ENCODE assay signal across 16 cellular contexts in genomic region chr12:93972411-93973208, GRCh38.
A peak's percentile ranks its signal among the peaks of the same experiment; 100 is the strongest.
DNase-seq lines count a peak whose midpoint lies in the region; ATAC-seq and TF ChIP-seq lines count a peak whose summit lies in the region.
"Had no signal": no experiment of that assay in that cellular context is flagged by ENCODE, and none has a peak within 500 bp of the region (broad histone marks: within the 10 kb centered on the region; RNA-seq: fewer than 3 reads in every experiment).

No MANE protein-coding gene starts in this region.

- H2BK20ac ChIP-seq in IMR-90 (ENCODE audit: low read depth, low read length): peak overlapping the region; percentile 59; the same call in 1 of the 2 replicates

- peak overlapping the region; percentile 52; the same call in 1 of the 2 replicates for H2AK5ac ChIP-seq in IMR-90 (ENCODE audit: low read depth, low read length)

- no peak overlapping the region for H4K91ac ChIP-seq in IMR-90 (ENCODE audit: insufficient read depth, low read depth, low read length)

- H3K14ac ChIP-seq in IMR-90 (replicated peaks; ENCODE audit: low read depth, low read length): peak overlapping the region; percentile 51

- TF ChIP-seq RAD21 in IMR-90 (IDR thresholded peaks at IDR 0.05; ENCODE audit: low read length): no peak

- ATAC-seq in IMR-90 (ENCODE audit: low read depth): peak; percentile 85
- no peak for ATAC-seq in HG03439 (IDR thresholded peaks at IDR 0.05; ENCODE audit: unreplicated experiment)
- no peak for ATAC-seq in naive thymus-derived CD4-positive, alpha-beta T cell
- no peak for ATAC-seq in right lobe of liver
- ATAC-seq: naive thymus-derived CD8-positive, alpha-beta T cell had no signal

- intact Hi-C loops in IMR-90 (cut with micrococcal nuclease) (no loop called here), right lobe of liver (cut with DNase I) (loop anchor here (10.0 kb wide), 2 partner anchors 132 to 468 kb away; no protein-coding TSS in a partner anchor)
- intact Hi-C loops in naive thymus-derived CD4-positive, alpha-beta T cell (cut with micrococcal nuclease): no loop called here

- TF ChIP-seq POLR2A in IMR-90 (IDR thresholded peaks at IDR 0.05; ENCODE audit: low read depth, low read length) (no peak), right lobe of liver (IDR thresholded peaks at IDR 0.05) (no peak)

- H3K27ac ChIP-seq in AG04450 (ENCODE audit: low read depth, low read length): no peak overlapping the region
- H3K27ac ChIP-seq in IMR-90 (ENCODE audit: insufficient read depth, low read length): no peak overlapping the region
- H3K27ac ChIP-seq in neural progenitor cell: no peak overlapping the region
- no peak overlapping the region for H3K27ac ChIP-seq in naive thymus-derived CD4-positive, alpha-beta T cell (ENCODE audit: low read depth, low read length)
- no peak overlapping the region for H3K27ac ChIP-seq in right lobe of liver
- H3K27ac ChIP-seq: SJSA1 had no signal

- dilution Hi-C loops in IMR-90 (cut with HindIII; ENCODE audit: low sequenced_read_pairs, unreplicated experiment): no loop called here

- no peaks in the 10 kb centered on the region for H3K79me2 ChIP-seq in neural progenitor cell (ENCODE audit: low read depth)

- H3K9me3 ChIP-seq in AG04450 (ENCODE audit: control insufficient read depth, insufficient read depth, low read length) (peaks cover 3% of the 10 kb centered on the region; the same call in 1 of the 2 replicates), IMR-90 (ENCODE audit: control insufficient read depth, insufficient read depth, low read length) (peaks cover 2% of the 10 kb centered on the region; the same call in 1 of the 2 replicates), neural progenitor cell (ENCODE audit: low read depth) (no peaks in the 10 kb centered on the region), right lobe of liver (no peaks in the 10 kb centered on the region)
- no peaks in the 10 kb centered on the region for H3K9me3 ChIP-seq in naive thymus-derived CD4-positive, alpha-beta T cell (ENCODE audit: control insufficient read depth in 2 of 3, low read length in 3 of 3)
- H3K9me3 ChIP-seq: SJSA1 had no signal

- no peaks in the 10 kb centered on the region for H3K36me3 Mint-ChIP-seq in neural progenitor cell
- H3K36me3 Mint-ChIP-seq in naive thymus-derived CD4-positive, alpha-beta T cell: peaks cover 0 to 12% (median 3%) of the 10 kb centered on the region in 5 donors
- H3K36me3 Mint-ChIP-seq: activated CD4-positive, alpha-beta memory T cell treated with anti-CD3 and anti-CD28 coated beads for 36 hours; brain had no signal

- no TSS peak for BruUV-seq in IMR-90 (replicated peaks; lab: Mats Ljungman, UMichigan)

- H4K8ac ChIP-seq in IMR-90 (ENCODE audit: low read depth in 2 of 2, low read length in 2 of 2): peak overlapping the region in 1 of 2 experiments; percentile 63; a peak in 1 of 4 replicates

- no peak overlapping the region; the same call in 1 of the 2 replicates for H3K23ac ChIP-seq in IMR-90 (ENCODE audit: low read depth, low read length)

- H3K27ac Mint-ChIP-seq in neural progenitor cell: peak overlapping the region; percentile 62
- no peak overlapping the region for H3K27ac Mint-ChIP-seq in naive thymus-derived CD4-positive, alpha-beta T cell
- H3K27ac Mint-ChIP-seq: activated CD4-positive, alpha-beta memory T cell treated with anti-CD3 and anti-CD28 coated beads for 36 hours; activated T-helper 2 cell treated with anti-CD3 and anti-CD28 coated beads, Interferon-gamma antibody, Interleukin-2, Interleukin-4, amounts not matched to agents 10 μg/mL and 5 μg/mL and 100 μg/mL, durations not matched to agents 14 hours and 24 hours and 36 hours; endodermal cell had no signal

- no peaks in the 10 kb centered on the region for H4K20me1 ChIP-seq in IMR-90 (ENCODE audit: insufficient read depth, low read length)
- H4K20me1 ChIP-seq in neural progenitor cell (ENCODE audit: low read depth): no peaks in the 10 kb centered on the region

- H4K5ac ChIP-seq in IMR-90 (ENCODE audit: low read depth, low read length): peak overlapping the region; percentile 25; the same call in 1 of the 2 replicates

- H2AFZ ChIP-seq in IMR-90 (replicated peaks; ENCODE audit: low read length, poor library complexity): peak overlapping the region; percentile 11
- H2AFZ ChIP-seq in neural progenitor cell (replicated peaks): no peak overlapping the region

- H2BK15ac ChIP-seq in IMR-90 (ENCODE audit: low read depth, low read length): peak overlapping the region; percentile 10; the same call in 1 of the 3 replicates

- H3K9ac ChIP-seq in IMR-90 (ENCODE audit: low read depth, low read length) (no peak overlapping the region), neural progenitor cell (no peak overlapping the region)

- H3K4me2 ChIP-seq in IMR-90 (ENCODE audit: low read depth, low read length) (peak overlapping the region; percentile 22; the same call in 1 of the 2 replicates), neural progenitor cell (no peak overlapping the region)

- H2AK9ac ChIP-seq in IMR-90 (replicated peaks; ENCODE audit: low read depth, low read length, poor library complexity): no peak overlapping the region

- H3K27me3 Mint-ChIP-seq in neural progenitor cell (ENCODE audit: insufficient read depth, low read depth): peaks cover 5% of the 10 kb centered on the region
- peaks cover 0 to 4% (median under 1%) of the 10 kb centered on the region in 5 donors for H3K27me3 Mint-ChIP-seq in naive thymus-derived CD4-positive, alpha-beta T cell
- H3K27me3 Mint-ChIP-seq: activated CD4-positive, alpha-beta memory T cell treated with anti-CD3 and anti-CD28 coated beads for 36 hours had no signal

- H3K27me3 ChIP-seq in AG04450 (ENCODE audit: control insufficient read depth, insufficient read depth, low read length) (peaks cover 2% of the 10 kb centered on the region), IMR-90 (ENCODE audit: control insufficient read depth, insufficient read depth, low read length) (no peaks in the 10 kb centered on the region), neural progenitor cell (no peaks in the 10 kb centered on the region), right lobe of liver (no peaks in the 10 kb centered on the region)
- no peaks in the 10 kb centered on the region for H3K27me3 ChIP-seq in naive thymus-derived CD4-positive, alpha-beta T cell (ENCODE audit: control insufficient read depth in 2 of 2, insufficient read depth in 2 of 2, low read length in 2 of 2)
- H3K27me3 ChIP-seq: SJSA1 had no signal

- H3K9me1 ChIP-seq in IMR-90 (ENCODE audit: insufficient read depth, low read length): no peaks in the 10 kb centered on the region

- H2BK5ac ChIP-seq in IMR-90 (ENCODE audit: low read depth, low read length, poor library complexity, severe bottlenecking): peak overlapping the region; percentile 63

- H3K36me3 ChIP-seq in IMR-90 (ENCODE audit: control insufficient read depth, insufficient read depth, low read length) (no peaks in the 10 kb centered on the region), neural progenitor cell (no peaks in the 10 kb centered on the region), right lobe of liver (no peaks in the 10 kb centered on the region)
- no peaks in the 10 kb centered on the region for H3K36me3 ChIP-seq in naive thymus-derived CD4-positive, alpha-beta T cell (ENCODE audit: control insufficient read depth in 2 of 3, insufficient read depth in 3 of 3, low read length in 3 of 3)
- H3K36me3 ChIP-seq: SJSA1 had no signal

- CTCF ChIA-PET in AG04450 (lab: Charles Lee): no interaction called here
- CTCF ChIA-PET in IMR-90 (lab: Yijun Ruan, JAX): no interaction called here
- CTCF ChIA-PET in naive thymus-derived CD4-positive, alpha-beta T cell (lab: Charles Lee): interaction anchor here (1.2 kb wide), 1 partner anchor 19 kb away, joined by 4 read pairs; no protein-coding TSS in a partner anchor

- H3K79me1 ChIP-seq in IMR-90 (ENCODE audit: low read depth in 1 of 2, low read length in 2 of 2): no peaks in the 10 kb centered on the region

- H3K4ac ChIP-seq in IMR-90 (ENCODE audit: low read depth, low read length): peak overlapping the region; percentile 58; the same call in 1 of the 2 replicates

- POLR2A ChIA-PET in AG04450 (lab: Yijun Ruan, JAX) (no interaction called here), IMR-90 (lab: Charles Lee; ENCODE audit: unreplicated experiment) (interaction anchor here (0.6 kb wide), 1 partner anchor 1097 kb away, joined by 3 read pairs; no protein-coding TSS in a partner anchor)
- POLR2A ChIA-PET in naive thymus-derived CD4-positive, alpha-beta T cell (lab: Charles Lee): no interaction called here

- in situ Hi-C loops in IMR-90 (cut with MboI; ENCODE audit: low sequenced_read_pairs): no loop called here

- TF ChIP-seq CTCF in AG04450 (IDR thresholded peaks at IDR 0.05; ENCODE audit: low read depth, low read length): no peak
- TF ChIP-seq CTCF in IMR-90 (conservative IDR thresholded peaks at IDR 0.05; ENCODE audit: low read depth, low read length): no peak
- TF ChIP-seq CTCF in neural progenitor cell (IDR thresholded peaks at IDR 0.05): no peak
- no peak for TF ChIP-seq CTCF in right lobe of liver (IDR thresholded peaks at IDR 0.05)

- H3K4me3 Mint-ChIP-seq in neural progenitor cell: no peak overlapping the region
- no peak overlapping the region for H3K4me3 Mint-ChIP-seq in naive thymus-derived CD4-positive, alpha-beta T cell
- H3K4me3 Mint-ChIP-seq: activated CD4-positive, alpha-beta memory T cell treated with anti-CD3 and anti-CD28 coated beads for 36 hours; brain; endodermal cell; naive thymus-derived CD8-positive, alpha-beta T cell had no signal

- H3K9me3 Mint-ChIP-seq in neural progenitor cell: peaks cover 9% of the 10 kb centered on the region
- peaks cover 0 to 11% (median 0%) of the 10 kb centered on the region in 11 donors for H3K9me3 Mint-ChIP-seq in naive thymus-derived CD4-positive, alpha-beta T cell
- H3K9me3 Mint-ChIP-seq: activated CD4-positive, alpha-beta memory T cell treated with anti-CD3 and anti-CD28 coated beads for 36 hours; activated T-helper 2 cell treated with anti-CD3 and anti-CD28 coated beads, Interferon-gamma antibody, Interleukin-2, Interleukin-4, amounts not matched to agents 10 μg/mL and 5 μg/mL and 100 μg/mL, durations not matched to agents 14 hours and 24 hours and 36 hours had no signal

- DNase-seq in AG04450 (ENCODE audit: low read depth, low spot score) (peak; percentile 20), IMR-90 (peak; percentile 75), fibroblast of gingiva (ENCODE audit: low read depth) (peak; percentile 83), neural progenitor cell (ENCODE audit: low spot score) (peak; percentile 44), NCI-H446 treated with DMSO at 0.1 percent for 48 hours (lab: John Stamatoyannopoulos, UW) (no peak), right lobe of liver (no peak)
- DNase-seq in naive thymus-derived CD4-positive, alpha-beta T cell: no peak
- DNase-seq: activated CD4-positive, alpha-beta memory T cell treated with anti-CD3 and anti-CD28 coated beads for 36 hours; endodermal cell; naive thymus-derived CD8-positive, alpha-beta T cell; NCI-H1048; stimulated activated naive CD4-positive, alpha-beta T cell treated with Interleukin-2 at 50 U/mL for 16 hours had no signal

- 95% methylated on average over 3 of the region's 8 CpGs; no CpG with 5 or more reads in 1 of the 2 experiments for WGBS in IMR-90 (ENCODE audit: extremely low coverage in 2 of 2, insufficient read length in 1 of 2), 2 experiments
- 81% methylated on average over 8 of the region's 8 CpGs for whole genome bisulfite sequencing in right lobe of liver (ENCODE audit: insufficient coverage, low coverage, low lambda C conversion rate, missing lambda C conversion rate)

- H3K56ac ChIP-seq in IMR-90 (ENCODE audit: extremely low read depth, insufficient read depth, low read length): no peak overlapping the region

- H3K4me1 ChIP-seq in IMR-90 (ENCODE audit: control insufficient read depth, insufficient read depth, low read length) (peaks cover 5% of the 10 kb centered on the region; the same call in 1 of the 2 replicates), neural progenitor cell (peaks cover 22% of the 10 kb centered on the region), right lobe of liver (no peaks in the 10 kb centered on the region)
- H3K4me1 ChIP-seq in naive thymus-derived CD4-positive, alpha-beta T cell (ENCODE audit: control insufficient read depth in 2 of 2, insufficient read depth in 2 of 2, low read length in 2 of 2): no peaks in the 10 kb centered on the region
- H3K4me1 ChIP-seq: SJSA1 had no signal

- peak overlapping the region; percentile 59; the same call in 1 of the 2 replicates for H3K18ac ChIP-seq in IMR-90 (ENCODE audit: low read depth, low read length)

- peaks cover 22% of the 10 kb centered on the region for H3K4me1 Mint-ChIP-seq in neural progenitor cell
- peaks cover 4 to 29% (median 8%) of the 10 kb centered on the region in 7 donors for H3K4me1 Mint-ChIP-seq in naive thymus-derived CD4-positive, alpha-beta T cell

- H2BK120ac ChIP-seq in IMR-90 (ENCODE audit: low read depth, low read length): peak overlapping the region; percentile 63

- peaks cover 6% of the 10 kb centered on the region for H3F3A ChIP-seq in neural progenitor cell (ENCODE audit: low read depth)

- H3K4me3 ChIP-seq in AG04450 (ENCODE audit: low read depth, low read length): no peak overlapping the region
- no peak overlapping the region for H3K4me3 ChIP-seq in IMR-90 (ENCODE audit: insufficient read depth, low read depth, low read length)
- no peak overlapping the region for H3K4me3 ChIP-seq in neural progenitor cell
- no peak overlapping the region for H3K4me3 ChIP-seq in naive thymus-derived CD4-positive, alpha-beta T cell (ENCODE audit: low read length)
- no peak overlapping the region for H3K4me3 ChIP-seq in right lobe of liver
- H3K4me3 ChIP-seq: SJSA1 had no signal

Comparison
In these comparisons a context has a peak if more than half of its experiments do, and no peak if none do; other contexts are left out.
1. DNase-seq: peak in AG04450 (single experiment), IMR-90 (single experiment), fibroblast of gingiva (single experiment) and neural progenitor cell (single experiment); none in NCI-H446 treated with DMSO at 0.1 percent for 48 hours (single experiment), naive thymus-derived CD4-positive, alpha-beta T cell (0 of 9) and right lobe of liver (0 of 3).
2. intact Hi-C loops: an anchor here in right lobe of liver (10.0 kb wide); none called in IMR-90 and naive thymus-derived CD4-positive, alpha-beta T cell.